1 cellular context compared by ENCODE assay signal in the genomic region with DNA sequence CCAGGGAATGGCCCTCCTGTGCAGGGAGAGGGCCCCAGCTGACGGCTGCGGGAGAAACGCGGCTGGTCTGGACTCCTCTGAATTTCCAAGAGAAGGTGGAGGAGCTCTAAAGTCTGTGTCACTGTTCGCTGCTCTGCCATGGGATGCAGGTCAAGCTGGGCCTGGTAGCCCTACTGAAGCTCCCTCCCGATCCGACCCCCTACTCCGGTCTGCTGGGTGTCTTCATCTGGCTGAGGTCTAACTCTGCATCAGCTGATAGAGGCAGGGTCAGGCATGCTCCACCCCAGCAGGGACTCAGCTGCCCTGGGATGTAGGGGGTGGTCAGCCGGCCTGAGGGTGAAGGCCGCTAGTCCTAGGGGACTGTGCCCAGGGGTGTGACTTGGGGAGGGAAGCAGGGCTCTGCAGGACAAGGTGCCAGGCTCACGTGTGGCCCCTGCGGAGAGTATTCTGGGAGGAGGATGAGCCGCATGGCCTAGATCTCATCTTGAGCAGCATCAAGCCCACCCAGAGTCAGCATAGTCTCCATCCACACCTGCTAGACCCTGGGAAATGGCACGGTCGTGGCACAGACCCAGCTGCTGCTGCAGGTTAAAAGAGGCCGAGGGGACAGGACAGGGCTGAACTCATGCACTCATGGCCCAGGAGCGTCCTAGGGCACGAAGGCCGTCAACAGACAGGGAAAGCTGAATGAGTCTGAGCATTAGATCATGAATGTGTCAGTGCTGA.
TF ChIP-seq lines count a peak whose summit lies in the region.

No MANE protein-coding gene starts in this region.

TF ChIP-seq in K562, 482 proteins besides CTCF, POLR2A, EP300 and RAD21:
- TF ChIP-seq JUNB (CRISPR knock-in tag; conservative IDR thresholded peaks at IDR 0.05) (no peak), RBBP5 (IDR thresholded peaks at IDR 0.05; ENCODE audit: borderline replicate concordance, insufficient read depth, low read length, poor library complexity, severe bottlenecking) (no peak), HMGN3 (IDR thresholded peaks at IDR 0.05; ENCODE audit: borderline replicate concordance, extremely low read depth, insufficient read length, low read depth, low read length) (no peak), SREBF1 (IDR thresholded peaks at IDR 0.05; ENCODE audit: borderline replicate concordance, low read depth, low read length) (no peak), PHF8 (IDR thresholded peaks at IDR 0.05; ENCODE audit: borderline replicate concordance, low read length) (no peak), ZBED1 (IDR thresholded peaks at IDR 0.05) (no peak), PCBP1 (IDR thresholded peaks at IDR 0.05; ENCODE audit: low read depth, low read length, poor library complexity, severe bottlenecking) (no peak), KAT2B (IDR thresholded peaks at IDR 0.05; ENCODE audit: low read depth, low read length) (no peak), MEF2D (tag; conservative IDR thresholded peaks at IDR 0.05; ENCODE audit: low read depth) (no peak), SRSF3 (IDR thresholded peaks at IDR 0.05; ENCODE audit: insufficient read depth, low read length) (no peak), TAF15 (IDR thresholded peaks at IDR 0.05; ENCODE audit: low read depth, low read length) (no peak), ZNF124 (CRISPR knock-in tag; IDR thresholded peaks at IDR 0.05) (no peak), JUND (IDR thresholded peaks at IDR 0.05; ENCODE audit: borderline replicate concordance, low read depth, low read length) (no peak), JUND (tag; IDR thresholded peaks at IDR 0.05; ENCODE audit: borderline replicate concordance, low read depth, low read length) (no peak)
- TF ChIP-seq, protein P1, sequence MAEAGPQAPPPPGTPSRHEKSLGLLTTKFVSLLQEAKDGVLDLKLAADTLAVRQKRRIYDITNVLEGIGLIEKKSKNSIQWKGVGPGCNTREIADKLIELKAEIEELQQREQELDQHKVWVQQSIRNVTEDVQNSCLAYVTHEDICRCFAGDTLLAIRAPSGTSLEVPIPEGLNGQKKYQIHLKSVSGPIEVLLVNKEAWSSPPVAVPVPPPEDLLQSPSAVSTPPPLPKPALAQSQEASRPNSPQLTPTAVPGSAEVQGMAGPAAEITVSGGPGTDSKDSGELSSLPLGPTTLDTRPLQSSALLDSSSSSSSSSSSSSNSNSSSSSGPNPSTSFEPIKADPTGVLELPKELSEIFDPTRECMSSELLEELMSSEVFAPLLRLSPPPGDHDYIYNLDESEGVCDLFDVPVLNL (CRISPR knock-in tag; IDR thresholded peaks at IDR 0.05; ENCODE audit: low read depth), result no peak
- TF ChIP-seq, protein P2, sequence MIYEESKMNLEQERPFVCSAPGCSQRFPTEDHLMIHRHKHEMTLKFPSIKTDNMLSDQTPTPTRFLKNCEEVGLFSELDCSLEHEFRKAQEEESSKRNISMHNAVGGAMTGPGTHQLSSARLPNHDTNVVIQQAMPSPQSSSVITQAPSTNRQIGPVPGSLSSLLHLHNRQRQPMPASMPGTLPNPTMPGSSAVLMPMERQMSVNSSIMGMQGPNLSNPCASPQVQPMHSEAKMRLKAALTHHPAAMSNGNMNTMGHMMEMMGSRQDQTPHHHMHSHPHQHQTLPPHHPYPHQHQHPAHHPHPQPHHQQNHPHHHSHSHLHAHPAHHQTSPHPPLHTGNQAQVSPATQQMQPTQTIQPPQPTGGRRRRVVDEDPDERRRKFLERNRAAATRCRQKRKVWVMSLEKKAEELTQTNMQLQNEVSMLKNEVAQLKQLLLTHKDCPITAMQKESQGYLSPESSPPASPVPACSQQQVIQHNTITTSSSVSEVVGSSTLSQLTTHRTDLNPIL (CRISPR knock-in tag; IDR thresholded peaks at IDR 0.05), result no peak
- TF ChIP-seq, protein P3, sequence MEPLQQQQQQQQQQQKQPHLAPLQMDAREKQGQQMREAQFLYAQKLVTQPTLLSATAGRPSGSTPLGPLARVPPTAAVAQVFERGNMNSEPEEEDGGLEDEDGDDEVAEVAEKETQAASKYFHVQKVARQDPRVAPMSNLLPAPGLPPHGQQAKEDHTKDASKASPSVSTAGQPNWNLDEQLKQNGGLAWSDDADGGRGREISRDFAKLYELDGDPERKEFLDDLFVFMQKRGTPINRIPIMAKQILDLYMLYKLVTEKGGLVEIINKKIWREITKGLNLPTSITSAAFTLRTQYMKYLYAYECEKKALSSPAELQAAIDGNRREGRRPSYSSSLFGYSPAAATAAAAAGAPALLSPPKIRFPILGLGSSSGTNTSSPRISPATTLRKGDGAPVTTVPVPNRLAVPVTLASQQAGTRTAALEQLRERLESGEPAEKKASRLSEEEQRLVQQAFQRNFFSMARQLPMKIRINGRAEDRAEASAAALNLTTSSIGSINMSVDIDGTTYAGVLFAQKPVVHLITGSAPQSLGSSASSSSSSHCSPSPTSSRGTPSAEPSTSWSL (CRISPR knock-in tag; IDR thresholded peaks at IDR 0.05; ENCODE audit: borderline replicate concordance), result no peak
- TF ChIP-seq, protein P4, sequence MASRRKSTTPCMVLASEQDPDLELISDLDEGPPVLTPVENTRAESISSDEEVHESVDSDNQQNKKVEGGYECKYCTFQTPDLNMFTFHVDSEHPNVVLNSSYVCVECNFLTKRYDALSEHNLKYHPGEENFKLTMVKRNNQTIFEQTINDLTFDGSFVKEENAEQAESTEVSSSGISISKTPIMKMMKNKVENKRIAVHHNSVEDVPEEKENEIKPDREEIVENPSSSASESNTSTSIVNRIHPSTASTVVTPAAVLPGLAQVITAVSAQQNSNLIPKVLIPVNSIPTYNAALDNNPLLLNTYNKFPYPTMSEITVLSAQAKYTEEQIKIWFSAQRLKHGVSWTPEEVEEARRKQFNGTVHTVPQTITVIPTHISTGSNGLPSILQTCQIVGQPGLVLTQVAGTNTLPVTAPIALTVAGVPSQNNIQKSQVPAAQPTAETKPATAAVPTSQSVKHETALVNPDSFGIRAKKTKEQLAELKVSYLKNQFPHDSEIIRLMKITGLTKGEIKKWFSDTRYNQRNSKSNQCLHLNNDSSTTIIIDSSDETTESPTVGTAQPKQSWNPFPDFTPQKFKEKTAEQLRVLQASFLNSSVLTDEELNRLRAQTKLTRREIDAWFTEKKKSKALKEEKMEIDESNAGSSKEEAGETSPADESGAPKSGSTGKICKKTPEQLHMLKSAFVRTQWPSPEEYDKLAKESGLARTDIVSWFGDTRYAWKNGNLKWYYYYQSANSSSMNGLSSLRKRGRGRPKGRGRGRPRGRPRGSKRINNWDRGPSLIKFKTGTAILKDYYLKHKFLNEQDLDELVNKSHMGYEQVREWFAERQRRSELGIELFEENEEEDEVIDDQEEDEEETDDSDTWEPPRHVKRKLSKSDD (conservative IDR thresholded peaks at IDR 0.05; ENCODE audit: low read length), result no peak
- TF ChIP-seq, protein P5, sequence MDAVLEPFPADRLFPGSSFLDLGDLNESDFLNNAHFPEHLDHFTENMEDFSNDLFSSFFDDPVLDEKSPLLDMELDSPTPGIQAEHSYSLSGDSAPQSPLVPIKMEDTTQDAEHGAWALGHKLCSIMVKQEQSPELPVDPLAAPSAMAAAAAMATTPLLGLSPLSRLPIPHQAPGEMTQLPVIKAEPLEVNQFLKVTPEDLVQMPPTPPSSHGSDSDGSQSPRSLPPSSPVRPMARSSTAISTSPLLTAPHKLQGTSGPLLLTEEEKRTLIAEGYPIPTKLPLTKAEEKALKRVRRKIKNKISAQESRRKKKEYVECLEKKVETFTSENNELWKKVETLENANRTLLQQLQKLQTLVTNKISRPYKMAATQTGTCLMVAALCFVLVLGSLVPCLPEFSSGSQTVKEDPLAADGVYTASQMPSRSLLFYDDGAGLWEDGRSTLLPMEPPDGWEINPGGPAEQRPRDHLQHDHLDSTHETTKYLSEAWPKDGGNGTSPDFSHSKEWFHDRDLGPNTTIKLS (IDR thresholded peaks at IDR 0.05; ENCODE audit: borderline replicate concordance, low read depth), result no peak
- TF ChIP-seq, protein P6, sequence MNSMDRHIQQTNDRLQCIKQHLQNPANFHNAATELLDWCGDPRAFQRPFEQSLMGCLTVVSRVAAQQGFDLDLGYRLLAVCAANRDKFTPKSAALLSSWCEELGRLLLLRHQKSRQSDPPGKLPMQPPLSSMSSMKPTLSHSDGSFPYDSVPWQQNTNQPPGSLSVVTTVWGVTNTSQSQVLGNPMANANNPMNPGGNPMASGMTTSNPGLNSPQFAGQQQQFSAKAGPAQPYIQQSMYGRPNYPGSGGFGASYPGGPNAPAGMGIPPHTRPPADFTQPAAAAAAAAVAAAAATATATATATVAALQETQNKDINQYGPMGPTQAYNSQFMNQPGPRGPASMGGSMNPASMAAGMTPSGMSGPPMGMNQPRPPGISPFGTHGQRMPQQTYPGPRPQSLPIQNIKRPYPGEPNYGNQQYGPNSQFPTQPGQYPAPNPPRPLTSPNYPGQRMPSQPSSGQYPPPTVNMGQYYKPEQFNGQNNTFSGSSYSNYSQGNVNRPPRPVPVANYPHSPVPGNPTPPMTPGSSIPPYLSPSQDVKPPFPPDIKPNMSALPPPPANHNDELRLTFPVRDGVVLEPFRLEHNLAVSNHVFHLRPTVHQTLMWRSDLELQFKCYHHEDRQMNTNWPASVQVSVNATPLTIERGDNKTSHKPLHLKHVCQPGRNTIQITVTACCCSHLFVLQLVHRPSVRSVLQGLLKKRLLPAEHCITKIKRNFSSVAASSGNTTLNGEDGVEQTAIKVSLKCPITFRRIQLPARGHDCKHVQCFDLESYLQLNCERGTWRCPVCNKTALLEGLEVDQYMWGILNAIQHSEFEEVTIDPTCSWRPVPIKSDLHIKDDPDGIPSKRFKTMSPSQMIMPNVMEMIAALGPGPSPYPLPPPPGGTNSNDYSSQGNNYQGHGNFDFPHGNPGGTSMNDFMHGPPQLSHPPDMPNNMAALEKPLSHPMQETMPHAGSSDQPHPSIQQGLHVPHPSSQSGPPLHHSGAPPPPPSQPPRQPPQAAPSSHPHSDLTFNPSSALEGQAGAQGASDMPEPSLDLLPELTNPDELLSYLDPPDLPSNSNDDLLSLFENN (IDR thresholded peaks at IDR 0.05; ENCODE audit: low read depth in 2 of 2, low read length in 2 of 2), result no peak
- TF ChIP-seq, protein P7, sequence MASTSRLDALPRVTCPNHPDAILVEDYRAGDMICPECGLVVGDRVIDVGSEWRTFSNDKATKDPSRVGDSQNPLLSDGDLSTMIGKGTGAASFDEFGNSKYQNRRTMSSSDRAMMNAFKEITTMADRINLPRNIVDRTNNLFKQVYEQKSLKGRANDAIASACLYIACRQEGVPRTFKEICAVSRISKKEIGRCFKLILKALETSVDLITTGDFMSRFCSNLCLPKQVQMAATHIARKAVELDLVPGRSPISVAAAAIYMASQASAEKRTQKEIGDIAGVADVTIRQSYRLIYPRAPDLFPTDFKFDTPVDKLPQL (IDR thresholded peaks at IDR 0.05; ENCODE audit: extremely low read depth, insufficient read length), result no peak
